ENCODE assay signal across 9 cellular contexts in the genomic region with DNA sequence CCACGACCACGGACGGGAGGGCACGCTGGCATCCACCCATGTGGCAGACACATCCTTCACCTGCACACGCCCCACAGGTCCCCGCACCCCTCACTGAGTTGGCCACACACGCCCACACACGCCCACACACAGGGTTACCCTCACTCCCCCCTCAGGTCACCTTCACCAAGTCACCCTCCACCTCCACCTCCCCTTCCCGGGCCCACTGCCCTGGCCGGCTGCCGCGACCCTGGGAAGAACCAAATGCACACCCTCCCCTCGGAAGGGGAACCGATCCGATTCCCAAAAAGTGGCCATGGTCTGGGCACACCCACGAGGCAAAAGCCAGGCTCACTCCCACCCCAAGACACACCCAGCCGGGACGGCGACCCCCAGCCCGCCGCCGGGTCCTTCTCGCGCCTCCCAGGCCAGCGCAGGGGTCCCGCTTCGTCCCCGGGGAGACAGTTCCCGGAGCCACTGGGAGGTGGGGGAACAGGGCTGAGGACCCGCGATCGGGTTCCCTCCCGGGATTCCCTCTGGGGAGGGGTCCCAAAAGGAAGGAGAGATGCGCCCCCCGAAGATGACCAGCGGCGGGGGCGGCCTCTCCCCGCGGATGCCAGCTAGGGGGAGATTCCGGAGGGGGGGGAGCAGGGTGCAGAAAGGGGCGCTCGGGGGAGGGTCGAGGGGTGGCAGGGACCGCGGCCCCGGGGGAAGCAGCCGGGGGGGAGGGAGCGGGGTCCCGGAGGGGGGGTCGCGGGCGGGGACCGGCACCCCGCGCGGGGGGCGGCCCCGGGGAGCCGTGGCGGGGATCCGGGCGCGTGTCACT. TPM values are rescaled to one million over a fixed set of nuclear protein-coding genes. Genes with fewer than 3 reads are reported as not detected.
DNase-seq lines count a peak whose midpoint lies in the region; ATAC-seq and TF ChIP-seq lines count a peak whose summit lies in the region.
"Had no signal": no experiment of that assay in that cellular context is flagged by ENCODE, and none has a peak within 500 bp of the region (broad histone marks: within the 10 kb centered on the region; RNA-seq: fewer than 3 reads in every experiment).

No MANE protein-coding gene starts in this region.

- peaks cover 55% of the 10 kb centered on the region for H3K4me1 Mint-ChIP-seq in CD14-positive monocyte
- H3K4me1 Mint-ChIP-seq in T-cell: peaks cover 15 to 23% (median 18%) of the 10 kb centered on the region in 3 donors

- CTCF ChIA-PET in T-cell (lab: Charles Lee): no interaction called here

- peak overlapping the region; percentile 38 for H2AFZ ChIP-seq in parathyroid adenoma

- H3K4me3 ChIP-seq in fibroblast of mammary gland (ENCODE audit: control insufficient read depth, low read depth, low read length) (peak overlapping the region; percentile 51), parathyroid adenoma (ENCODE audit: low read depth, low read length) (peak overlapping the region; percentile 11)

- ATAC-seq in T-cell (replicated peaks in 1 of 4) (no peak), GM18520 (IDR thresholded peaks at IDR 0.05; ENCODE audit: unreplicated experiment) (no peak)

- H3K9ac ChIP-seq in parathyroid adenoma: no peak overlapping the region

- TF ChIP-seq CTCF in CD14-positive monocyte (IDR thresholded peaks at IDR 0.05) (no peak), fibroblast of mammary gland (conservative IDR thresholded peaks at IDR 0.05; ENCODE audit: control insufficient read depth, insufficient read depth, low read depth, low read length) (no peak), parathyroid adenoma (IDR thresholded peaks at IDR 0.05) (no peak), GM13977 (IDR thresholded peaks at IDR 0.05; ENCODE audit: extremely low read depth, insufficient read depth, missing control alignments) (no peak)

- in situ Hi-C loops in GM13977 (cut with MboI; ENCODE audit: low pct_unique_long_range_greater_than_20kb, low sequenced_read_pairs, unreplicated experiment): no loop called here

- no peaks in the 10 kb centered on the region for H3K27me3 ChIP-seq in parathyroid adenoma (ENCODE audit: control insufficient read depth, insufficient read depth, low read length)

- no peak for DNase-seq in CD14-positive monocyte (ENCODE audit: low spot score)
- peak in 1 of 34 experiments; percentile 24 for DNase-seq in T-cell
- no peak for DNase-seq in fibroblast of mammary gland (ENCODE audit: low read depth)
- no peak for DNase-seq in GM13977 (ENCODE audit: low spot score)
- DNase-seq in HUDEP-2 (lab: John Stamatoyannopoulos, UW; ENCODE audit: unreplicated experiment in 76 of 76): no peak
- DNase-seq in RKO (ENCODE audit: low spot score): no peak
- DNase-seq: stimulated activated CD4-positive, alpha-beta T cell treated with anti-CD3 and anti-CD28 coated beads, Interleukin-2, amount 100 ng/mL, for 48 hours had no signal

- intact Hi-C loops in CD14-positive monocyte (cut with micrococcal nuclease): no loop called here

- no peaks in the 10 kb centered on the region for H3K9me3 ChIP-seq in parathyroid adenoma (ENCODE audit: control insufficient read depth, low read length)

- peak overlapping the region; percentile 69 for H3K4me2 ChIP-seq in parathyroid adenoma (ENCODE audit: low read length)

- peaks cover 46 to 68% (median 56%) of the 10 kb centered on the region in 3 donors for H3K27me3 Mint-ChIP-seq in CD14-positive monocyte (ENCODE audit: low read depth in 3 of 3)
- H3K27me3 Mint-ChIP-seq in T-cell: peaks cover 32 to 49% of the 10 kb centered on the region in 2 donors

- H3K4me1 ChIP-seq in parathyroid adenoma: no peaks in the 10 kb centered on the region

- H3K9me3 Mint-ChIP-seq in CD14-positive monocyte: peaks cover 0 to 14% (median 7%) of the 10 kb centered on the region in 7 donors
- no peaks in the 10 kb centered on the region for H3K9me3 Mint-ChIP-seq in T-cell

- no peaks in the 10 kb centered on the region for H3K79me2 ChIP-seq in parathyroid adenoma

- H3K27ac Mint-ChIP-seq in CD14-positive monocyte (peak overlapping the region in 2 of 7 donors; percentile 19 to 72), T-cell (peak overlapping the region in 1 of 2 donors; percentile 39)

- peaks cover 7 to 10% of the 10 kb centered on the region in 2 donors for H3K36me3 Mint-ChIP-seq in CD14-positive monocyte
- no peaks in the 10 kb centered on the region for H3K36me3 Mint-ChIP-seq in T-cell

- H3K4me3 Mint-ChIP-seq in CD14-positive monocyte: peak overlapping the region; percentile 78 to 89
- H3K4me3 Mint-ChIP-seq in T-cell: peak overlapping the region; percentile 73 to 81 (median 80)

- POLR2A ChIA-PET in T-cell (lab: Charles Lee): no interaction called here

- H3K27ac ChIP-seq in parathyroid adenoma: no peak overlapping the region

- H3K36me3 ChIP-seq in parathyroid adenoma (ENCODE audit: control insufficient read depth, insufficient read depth, low read length): no peaks in the 10 kb centered on the region

RNA-seq across cellular contexts. Expression of a gene that starts 0.7 kb away (rescaled TPM):
- under 1 TPM; 0.05 to 0.12 TPM for polyA plus RNA-seq in CD14-positive monocyte
- total RNA-seq in T-cell: 1 to 10 TPM in 1 of 5 donors, under 1 TPM in 4; 0.07 to 1.1 (median 0.47) TPM
